14 cellular contexts compared by ENCODE assay signal in genomic region chr7:137508437-137509175, GRCh38.
DNase-seq lines count a peak whose midpoint lies in the region; ATAC-seq and TF ChIP-seq lines count a peak whose summit lies in the region.
"Had no signal": no experiment of that assay in that cellular context is flagged by ENCODE, and none has a peak within 500 bp of the region (broad histone marks: within the 10 kb centered on the region; RNA-seq: fewer than 3 reads in every experiment).

No MANE protein-coding gene starts in this region.

- POLR2A ChIA-PET in GM10248 (lab: Yijun Ruan, JAX) = no interaction called here

- CTCF ChIA-PET in GM10248 (lab: Yijun Ruan, JAX) = no interaction called here

- no peak overlapping the region for H3K27ac ChIP-seq in substantia nigra (ENCODE audit: low read depth, low read length, poor library complexity, severe bottlenecking)

- H3K4me3 ChIP-seq in fibroblast of the aortic adventitia (ENCODE audit: low read depth, low read length) (no peak overlapping the region), skeletal muscle cell (ENCODE audit: low read depth, low read length) (no peak overlapping the region)

- TF ChIP-seq CTCF in fibroblast of the aortic adventitia (IDR thresholded peaks at IDR 0.05; ENCODE audit: insufficient read depth, low read length) = no peak
- no peak for TF ChIP-seq CTCF in GM10248 (IDR thresholded peaks at IDR 0.05; ENCODE audit: control extremely low read depth, extremely low read depth, low read depth, missing control alignments)

- peak; percentile 23 for DNase-seq in GM04504 (ENCODE audit: low read depth)
- peak; percentile 85 for DNase-seq in fibroblast of the aortic adventitia (ENCODE audit: low read depth)
- peak; percentile 59 for DNase-seq in skeletal muscle cell (ENCODE audit: low read depth)
- no peak for DNase-seq in GM10248 (ENCODE audit: extremely low spot score)
- no peak for DNase-seq in substantia nigra (lab: John Stamatoyannopoulos, UW)
- DNase-seq: activated CD8-positive, alpha-beta memory T cell treated with anti-CD3 and anti-CD28 coated beads for 24 hours; DND-41; endodermal cell; KG1; T-helper 9 cell had no signal

- ATAC-seq in SK-N-SH treated with all-trans-retinoic acid at 6 μM for 48 hours = peak; percentile 97
- no peak for ATAC-seq in HG03469 (IDR thresholded peaks at IDR 0.05; ENCODE audit: unreplicated experiment)
- no peak for ATAC-seq in GM21367 (IDR thresholded peaks at IDR 0.05; ENCODE audit: unreplicated experiment)
- ATAC-seq: natural killer cell treated with Interleukin-12 subunit alpha and Interleukin-12 subunit beta and Interleukin-15 and Interleukin-18, amount 100 ng/mL, for 72 hours had no signal

TF ChIP-seq in SK-N-SH treated with all-trans-retinoic acid at 6 μM for 48 hours, 23 proteins besides CTCF, POLR2A, EP300 and RAD21:
- TF ChIP-seq CSDC2 (CRISPR knock-in tag; IDR thresholded peaks at IDR 0.05) = peak; percentile 97
- TF ChIP-seq POU6F1 (CRISPR knock-in tag; IDR thresholded peaks at IDR 0.05; ENCODE audit: borderline replicate concordance, low read depth) = no peak
- TF ChIP-seq PPARA (CRISPR knock-in tag; IDR thresholded peaks at IDR 0.05; ENCODE audit: borderline replicate concordance) = no peak
- TF ChIP-seq RARB (CRISPR knock-in tag; IDR thresholded peaks at IDR 0.05) = no peak
- TF ChIP-seq TOX (CRISPR knock-in tag; IDR thresholded peaks at IDR 0.05; ENCODE audit: borderline replicate concordance) = peak; percentile 74
- TF ChIP-seq SNAI2 (CRISPR knock-in tag; IDR thresholded peaks at IDR 0.05) = peak; percentile 96
- no peak for TF ChIP-seq ARNTL (CRISPR knock-in tag; IDR thresholded peaks at IDR 0.05; ENCODE audit: borderline replicate concordance, low read depth)
- no peak for TF ChIP-seq CSRNP3 (CRISPR knock-in tag; IDR thresholded peaks at IDR 0.05)
- TF ChIP-seq ISL1 (CRISPR knock-in tag; IDR thresholded peaks at IDR 0.05) = peak; percentile 93
- TF ChIP-seq ZNF8 (CRISPR knock-in tag; IDR thresholded peaks at IDR 0.05) = no peak
- peak; percentile 86 for TF ChIP-seq ZFP3 (CRISPR knock-in tag; IDR thresholded peaks at IDR 0.05)
- TF ChIP-seq, protein P1, sequence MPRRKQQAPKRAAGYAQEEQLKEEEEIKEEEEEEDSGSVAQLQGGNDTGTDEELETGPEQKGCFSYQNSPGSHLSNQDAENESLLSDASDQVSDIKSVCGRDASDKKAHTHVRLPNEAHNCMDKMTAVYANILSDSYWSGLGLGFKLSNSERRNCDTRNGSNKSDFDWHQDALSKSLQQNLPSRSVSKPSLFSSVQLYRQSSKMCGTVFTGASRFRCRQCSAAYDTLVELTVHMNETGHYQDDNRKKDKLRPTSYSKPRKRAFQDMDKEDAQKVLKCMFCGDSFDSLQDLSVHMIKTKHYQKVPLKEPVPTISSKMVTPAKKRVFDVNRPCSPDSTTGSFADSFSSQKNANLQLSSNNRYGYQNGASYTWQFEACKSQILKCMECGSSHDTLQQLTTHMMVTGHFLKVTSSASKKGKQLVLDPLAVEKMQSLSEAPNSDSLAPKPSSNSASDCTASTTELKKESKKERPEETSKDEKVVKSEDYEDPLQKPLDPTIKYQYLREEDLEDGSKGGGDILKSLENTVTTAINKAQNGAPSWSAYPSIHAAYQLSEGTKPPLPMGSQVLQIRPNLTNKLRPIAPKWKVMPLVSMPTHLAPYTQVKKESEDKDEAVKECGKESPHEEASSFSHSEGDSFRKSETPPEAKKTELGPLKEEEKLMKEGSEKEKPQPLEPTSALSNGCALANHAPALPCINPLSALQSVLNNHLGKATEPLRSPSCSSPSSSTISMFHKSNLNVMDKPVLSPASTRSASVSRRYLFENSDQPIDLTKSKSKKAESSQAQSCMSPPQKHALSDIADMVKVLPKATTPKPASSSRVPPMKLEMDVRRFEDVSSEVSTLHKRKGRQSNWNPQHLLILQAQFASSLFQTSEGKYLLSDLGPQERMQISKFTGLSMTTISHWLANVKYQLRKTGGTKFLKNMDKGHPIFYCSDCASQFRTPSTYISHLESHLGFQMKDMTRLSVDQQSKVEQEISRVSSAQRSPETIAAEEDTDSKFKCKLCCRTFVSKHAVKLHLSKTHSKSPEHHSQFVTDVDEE (CRISPR knock-in tag; IDR thresholded peaks at IDR 0.05) = 0 out of 2 replicates have a peak, but pooled peaks have one; percentile 47
- TF ChIP-seq ZFP30 (CRISPR knock-in tag; IDR thresholded peaks at IDR 0.05) = 0 out of 2 replicates have a peak, but pooled peaks have one; percentile 49
- TF ChIP-seq ZNF565 (CRISPR knock-in tag; conservative IDR thresholded peaks at IDR 0.05; ENCODE audit: low read depth) = no peak
- TF ChIP-seq BACH2 (CRISPR knock-in tag; IDR thresholded peaks at IDR 0.05; ENCODE audit: borderline replicate concordance) = no peak
- TF ChIP-seq GLIS3 (CRISPR knock-in tag; IDR thresholded peaks at IDR 0.05) = peak; percentile 88; the same call in 1 of the 2 replicates
- TF ChIP-seq ZC3H10 (CRISPR knock-in tag; IDR thresholded peaks at IDR 0.05) = peak; percentile 48; the same call in 1 of the 2 replicates
- TF ChIP-seq, protein P2, sequence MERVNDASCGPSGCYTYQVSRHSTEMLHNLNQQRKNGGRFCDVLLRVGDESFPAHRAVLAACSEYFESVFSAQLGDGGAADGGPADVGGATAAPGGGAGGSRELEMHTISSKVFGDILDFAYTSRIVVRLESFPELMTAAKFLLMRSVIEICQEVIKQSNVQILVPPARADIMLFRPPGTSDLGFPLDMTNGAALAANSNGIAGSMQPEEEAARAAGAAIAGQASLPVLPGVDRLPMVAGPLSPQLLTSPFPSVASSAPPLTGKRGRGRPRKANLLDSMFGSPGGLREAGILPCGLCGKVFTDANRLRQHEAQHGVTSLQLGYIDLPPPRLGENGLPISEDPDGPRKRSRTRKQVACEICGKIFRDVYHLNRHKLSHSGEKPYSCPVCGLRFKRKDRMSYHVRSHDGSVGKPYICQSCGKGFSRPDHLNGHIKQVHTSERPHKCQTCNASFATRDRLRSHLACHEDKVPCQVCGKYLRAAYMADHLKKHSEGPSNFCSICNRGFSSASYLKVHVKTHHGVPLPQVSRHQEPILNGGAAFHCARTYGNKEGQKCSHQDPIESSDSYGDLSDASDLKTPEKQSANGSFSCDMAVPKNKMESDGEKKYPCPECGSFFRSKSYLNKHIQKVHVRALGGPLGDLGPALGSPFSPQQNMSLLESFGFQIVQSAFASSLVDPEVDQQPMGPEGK (CRISPR knock-in tag; IDR thresholded peaks at IDR 0.05; ENCODE audit: borderline replicate concordance) = peak; percentile 88
- no peak for TF ChIP-seq TCF4 (CRISPR knock-in tag; IDR thresholded peaks at IDR 0.05; ENCODE audit: borderline replicate concordance)
- TF ChIP-seq, protein P3, sequence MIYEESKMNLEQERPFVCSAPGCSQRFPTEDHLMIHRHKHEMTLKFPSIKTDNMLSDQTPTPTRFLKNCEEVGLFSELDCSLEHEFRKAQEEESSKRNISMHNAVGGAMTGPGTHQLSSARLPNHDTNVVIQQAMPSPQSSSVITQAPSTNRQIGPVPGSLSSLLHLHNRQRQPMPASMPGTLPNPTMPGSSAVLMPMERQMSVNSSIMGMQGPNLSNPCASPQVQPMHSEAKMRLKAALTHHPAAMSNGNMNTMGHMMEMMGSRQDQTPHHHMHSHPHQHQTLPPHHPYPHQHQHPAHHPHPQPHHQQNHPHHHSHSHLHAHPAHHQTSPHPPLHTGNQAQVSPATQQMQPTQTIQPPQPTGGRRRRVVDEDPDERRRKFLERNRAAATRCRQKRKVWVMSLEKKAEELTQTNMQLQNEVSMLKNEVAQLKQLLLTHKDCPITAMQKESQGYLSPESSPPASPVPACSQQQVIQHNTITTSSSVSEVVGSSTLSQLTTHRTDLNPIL (CRISPR knock-in tag; IDR thresholded peaks at IDR 0.05; ENCODE audit: low read depth) = peak; percentile 85
- TF ChIP-seq ZNF70 (CRISPR knock-in tag; IDR thresholded peaks at IDR 0.05) = no peak
- no peak for TF ChIP-seq OSR1 (CRISPR knock-in tag; IDR thresholded peaks at IDR 0.05)
- TF ChIP-seq ESRRG (CRISPR knock-in tag; IDR thresholded peaks at IDR 0.05) = no peak

Comparison
In these comparisons a context has a peak if more than half of its experiments do, and no peak if none do; other contexts are left out.
1. DNase-seq: peak in GM04504 (single experiment), fibroblast of the aortic adventitia (single experiment) and skeletal muscle cell (single experiment); none in GM10248 (single experiment) and substantia nigra (0 of 49).